In genomic region chr2:128003463-128003862, GRCh38 we compare ENCODE assay signal across 26 cellular contexts.
"Had no signal": no experiment of that assay in that cellular context is flagged by ENCODE, and none has a peak within 500 bp of the region (broad histone marks: within the 10 kb centered on the region; RNA-seq: fewer than 3 reads in every experiment).

No MANE protein-coding gene starts in this region.

- H3K27ac Mint-ChIP-seq: activated CD4-positive, alpha-beta T cell treated with anti-CD3 and anti-CD28 coated beads, Interleukin-2, amount 10 ng/mL, durations not matched to agents 24 days and 14 days; activated CD8-positive, alpha-beta T cell treated with anti-CD3 and anti-CD28 coated beads for 36 hours; activated naive CD4-positive, alpha-beta T cell treated with anti-CD3 and anti-CD28 coated beads, Interleukin-2, amount 10 ng/mL, durations not matched to agents 7 days and 5 days; activated naive CD8-positive, alpha-beta T cell treated with anti-CD3 and anti-CD28 coated beads, Interleukin-2, amount 10 ng/mL, durations not matched to agents 7 days and 5 days; activated T-helper 1 cell treated with anti-CD3 and anti-CD28 coated beads, Interleukin-12 subunit alpha, Interleukin-12 subunit beta, Interleukin-2, Interleukin-4 antibody, amounts not matched to agents 30 ng/mL and 10 ng/mL and 1 ng/mL, durations not matched to agents 14 hours and 24 hours and 36 hours; T-helper 1 cell treated with Interleukin-12 subunit alpha and Interleukin-12 subunit beta and Interleukin-4 antibody, amounts not matched to agents 30 μg/mL and 1 μg/mL, for 36 hours; T-helper 2 cell treated with Interferon-gamma antibody and Interleukin-4, amounts not matched to agents 5 μg/mL and 100 μg/mL, for 36 hours had no signal

- ATAC-seq: activated CD8-positive, alpha-beta T cell treated with anti-CD3 and anti-CD28 coated beads for 36 hours; Panc1 had no signal

- H3K4me1 Mint-ChIP-seq: activated CD4-positive, alpha-beta T cell treated with anti-CD3 and anti-CD28 coated beads, Interleukin-2, amount 10 ng/mL, durations not matched to agents 24 days and 14 days; activated naive CD4-positive, alpha-beta T cell treated with anti-CD3 and anti-CD28 coated beads, Interleukin-2, amount 10 ng/mL, durations not matched to agents 7 days and 5 days; activated naive CD8-positive, alpha-beta T cell treated with anti-CD3 and anti-CD28 coated beads, Interleukin-2, amount 10 ng/mL, durations not matched to agents 7 days and 5 days had no signal

- DNase-seq: activated CD4-positive, alpha-beta T cell treated with anti-CD3 and anti-CD28 coated beads, Interleukin-2, amount 10 ng/mL, durations not matched to agents 24 days and 14 days; activated CD4-positive, CD25-positive, alpha-beta regulatory T cell treated with anti-CD3 and anti-CD28 coated beads, Interleukin-2, amount 50 U/mL, for 72 hours; activated CD8-positive, alpha-beta memory T cell treated with anti-CD3 and anti-CD28 coated beads, Interleukin-2, amount 50 U/mL, for 4 hours; activated CD8-positive, alpha-beta T cell treated with anti-CD3 and anti-CD28 coated beads for 36 hours; activated effector memory CD4-positive, alpha-beta T cell treated with Interleukin-2 at 50 U/mL for 16 hours; activated naive CD4-positive, alpha-beta T cell treated with anti-CD3 and anti-CD28 coated beads, Interleukin-2, amount 10 ng/mL, durations not matched to agents 7 days and 5 days; activated naive CD8-positive, alpha-beta T cell treated with anti-CD3 and anti-CD28 coated beads, Interleukin-2, amount 10 ng/mL, durations not matched to agents 7 days and 5 days; activated T-cell treated with anti-CD3 and anti-CD28 coated beads for 4 hours; amygdala; Kasumi-1; KG1; MG63; NCI-H1048; NCI-H1105 treated with DMSO at 0.1 percent for 48 hours; NCI-H1436; NCI-H1694; NCI-H1930; NCI-H2081 treated with DMSO at 0.1 percent for 48 hours; NCI-H345; NCI-H524 treated with DMSO at 0.1 percent for 48 hours; SHP77 treated with DMSO at 0.1 percent for 48 hours; SK-N-SH had no signal

- H3K4me3 Mint-ChIP-seq: activated CD4-positive, alpha-beta T cell treated with anti-CD3 and anti-CD28 coated beads, Interleukin-2, amount 10 ng/mL, durations not matched to agents 24 days and 14 days; activated CD8-positive, alpha-beta T cell treated with anti-CD3 and anti-CD28 coated beads for 36 hours; activated naive CD4-positive, alpha-beta T cell treated with anti-CD3 and anti-CD28 coated beads, Interleukin-2, amount 10 ng/mL, durations not matched to agents 7 days and 5 days; activated naive CD8-positive, alpha-beta T cell treated with anti-CD3 and anti-CD28 coated beads, Interleukin-2, amount 10 ng/mL, durations not matched to agents 7 days and 5 days; activated T-helper 1 cell treated with anti-CD3 and anti-CD28 coated beads, Interleukin-12 subunit alpha, Interleukin-12 subunit beta, Interleukin-2, Interleukin-4 antibody, amounts not matched to agents 30 ng/mL and 10 ng/mL and 1 ng/mL, durations not matched to agents 14 hours and 24 hours and 36 hours; T-helper 1 cell treated with Interleukin-12 subunit alpha and Interleukin-12 subunit beta and Interleukin-4 antibody, amounts not matched to agents 30 μg/mL and 1 μg/mL, for 36 hours; T-helper 2 cell treated with Interferon-gamma antibody and Interleukin-4, amounts not matched to agents 5 μg/mL and 100 μg/mL, for 36 hours had no signal

- H3K27me3 Mint-ChIP-seq: activated CD4-positive, alpha-beta T cell treated with anti-CD3 and anti-CD28 coated beads, Interleukin-2, amount 10 ng/mL, durations not matched to agents 24 days and 14 days; activated CD8-positive, alpha-beta T cell treated with anti-CD3 and anti-CD28 coated beads for 36 hours; activated naive CD4-positive, alpha-beta T cell treated with anti-CD3 and anti-CD28 coated beads, Interleukin-2, amount 10 ng/mL, durations not matched to agents 7 days and 5 days; activated naive CD8-positive, alpha-beta T cell treated with anti-CD3 and anti-CD28 coated beads, Interleukin-2, amount 10 ng/mL, durations not matched to agents 7 days and 5 days had no signal

- H3K9me3 Mint-ChIP-seq: activated CD4-positive, alpha-beta T cell treated with anti-CD3 and anti-CD28 coated beads, Interleukin-2, amount 10 ng/mL, durations not matched to agents 24 days and 14 days; activated CD8-positive, alpha-beta T cell treated with anti-CD3 and anti-CD28 coated beads for 36 hours; activated naive CD4-positive, alpha-beta T cell treated with anti-CD3 and anti-CD28 coated beads, Interleukin-2, amount 10 ng/mL, durations not matched to agents 7 days and 5 days; activated naive CD8-positive, alpha-beta T cell treated with anti-CD3 and anti-CD28 coated beads, Interleukin-2, amount 10 ng/mL, durations not matched to agents 7 days and 5 days; activated T-helper 1 cell treated with anti-CD3 and anti-CD28 coated beads, Interleukin-12 subunit alpha, Interleukin-12 subunit beta, Interleukin-2, Interleukin-4 antibody, amounts not matched to agents 30 ng/mL and 10 ng/mL and 1 ng/mL, durations not matched to agents 14 hours and 24 hours and 36 hours; T-helper 1 cell treated with Interleukin-12 subunit alpha and Interleukin-12 subunit beta and Interleukin-4 antibody, amounts not matched to agents 30 μg/mL and 1 μg/mL, for 36 hours; T-helper 2 cell treated with Interferon-gamma antibody and Interleukin-4, amounts not matched to agents 5 μg/mL and 100 μg/mL, for 36 hours had no signal
